Comparison of ENCODE assay signal across 1 cellular context in the genomic region with DNA sequence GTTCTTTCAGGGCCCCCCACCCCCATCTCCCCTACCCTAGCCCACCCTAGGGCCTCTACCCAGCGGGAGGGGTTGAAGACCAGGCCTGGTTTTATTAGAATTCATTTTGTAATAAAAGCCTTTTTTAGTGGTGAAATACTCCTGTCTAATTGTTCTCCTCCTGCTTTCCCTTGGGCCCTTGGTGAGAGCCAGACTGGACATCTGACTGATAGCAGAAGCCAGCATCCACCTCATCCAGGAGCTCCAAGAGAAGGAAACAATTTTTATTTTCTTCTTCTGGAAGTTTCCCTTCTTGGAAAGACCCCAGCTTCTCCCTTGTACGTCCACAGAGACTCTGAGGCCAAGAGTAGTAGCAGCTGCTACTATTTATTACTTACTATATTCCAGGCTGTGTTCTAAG.
TF ChIP-seq lines count a peak whose summit lies in the region.

No MANE protein-coding gene starts in this region.

TF ChIP-seq in HepG2, 621 proteins besides CTCF, POLR2A, EP300 and RAD21:
- TF ChIP-seq, protein P1, sequence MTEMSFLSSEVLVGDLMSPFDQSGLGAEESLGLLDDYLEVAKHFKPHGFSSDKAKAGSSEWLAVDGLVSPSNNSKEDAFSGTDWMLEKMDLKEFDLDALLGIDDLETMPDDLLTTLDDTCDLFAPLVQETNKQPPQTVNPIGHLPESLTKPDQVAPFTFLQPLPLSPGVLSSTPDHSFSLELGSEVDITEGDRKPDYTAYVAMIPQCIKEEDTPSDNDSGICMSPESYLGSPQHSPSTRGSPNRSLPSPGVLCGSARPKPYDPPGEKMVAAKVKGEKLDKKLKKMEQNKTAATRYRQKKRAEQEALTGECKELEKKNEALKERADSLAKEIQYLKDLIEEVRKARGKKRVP (CRISPR knock-in tag; IDR thresholded peaks at IDR 0.05), result no peak
- TF ChIP-seq ZSCAN9 (CRISPR knock-in tag; IDR thresholded peaks at IDR 0.05; ENCODE audit: borderline replicate concordance), result no peak
- TF ChIP-seq PCBP2 (optimal IDR thresholded peaks at IDR 0.05; ENCODE audit: low read depth, low read length, poor library complexity, severe bottlenecking), result no peak
- no peak for TF ChIP-seq U2AF1 (optimal IDR thresholded peaks at IDR 0.05; ENCODE audit: low read depth, low read length)
- TF ChIP-seq, protein P2, sequence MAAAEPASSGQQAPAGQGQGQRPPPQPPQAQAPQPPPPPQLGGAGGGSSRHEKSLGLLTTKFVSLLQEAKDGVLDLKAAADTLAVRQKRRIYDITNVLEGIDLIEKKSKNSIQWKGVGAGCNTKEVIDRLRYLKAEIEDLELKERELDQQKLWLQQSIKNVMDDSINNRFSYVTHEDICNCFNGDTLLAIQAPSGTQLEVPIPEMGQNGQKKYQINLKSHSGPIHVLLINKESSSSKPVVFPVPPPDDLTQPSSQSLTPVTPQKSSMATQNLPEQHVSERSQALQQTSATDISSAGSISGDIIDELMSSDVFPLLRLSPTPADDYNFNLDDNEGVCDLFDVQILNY (CRISPR knock-in tag; conservative IDR thresholded peaks at IDR 0.05), result no peak
- TF ChIP-seq ZFP36 (IDR thresholded peaks at IDR 0.05; ENCODE audit: borderline replicate concordance, low read depth, low read length, partially characterized antibody), result no peak
- no peak for TF ChIP-seq MEF2D (CRISPR knock-in tag; IDR thresholded peaks at IDR 0.05)
- TF ChIP-seq, protein P3, sequence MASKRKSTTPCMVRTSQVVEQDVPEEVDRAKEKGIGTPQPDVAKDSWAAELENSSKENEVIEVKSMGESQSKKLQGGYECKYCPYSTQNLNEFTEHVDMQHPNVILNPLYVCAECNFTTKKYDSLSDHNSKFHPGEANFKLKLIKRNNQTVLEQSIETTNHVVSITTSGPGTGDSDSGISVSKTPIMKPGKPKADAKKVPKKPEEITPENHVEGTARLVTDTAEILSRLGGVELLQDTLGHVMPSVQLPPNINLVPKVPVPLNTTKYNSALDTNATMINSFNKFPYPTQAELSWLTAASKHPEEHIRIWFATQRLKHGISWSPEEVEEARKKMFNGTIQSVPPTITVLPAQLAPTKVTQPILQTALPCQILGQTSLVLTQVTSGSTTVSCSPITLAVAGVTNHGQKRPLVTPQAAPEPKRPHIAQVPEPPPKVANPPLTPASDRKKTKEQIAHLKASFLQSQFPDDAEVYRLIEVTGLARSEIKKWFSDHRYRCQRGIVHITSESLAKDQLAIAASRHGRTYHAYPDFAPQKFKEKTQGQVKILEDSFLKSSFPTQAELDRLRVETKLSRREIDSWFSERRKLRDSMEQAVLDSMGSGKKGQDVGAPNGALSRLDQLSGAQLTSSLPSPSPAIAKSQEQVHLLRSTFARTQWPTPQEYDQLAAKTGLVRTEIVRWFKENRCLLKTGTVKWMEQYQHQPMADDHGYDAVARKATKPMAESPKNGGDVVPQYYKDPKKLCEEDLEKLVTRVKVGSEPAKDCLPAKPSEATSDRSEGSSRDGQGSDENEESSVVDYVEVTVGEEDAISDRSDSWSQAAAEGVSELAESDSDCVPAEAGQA (IDR thresholded peaks at IDR 0.05; ENCODE audit: low read depth), result no peak
- TF ChIP-seq, protein P3 (CRISPR knock-in tag; IDR thresholded peaks at IDR 0.05; ENCODE audit: borderline replicate concordance), result no peak
- no peak for TF ChIP-seq SP5 (CRISPR knock-in tag; IDR thresholded peaks at IDR 0.05; ENCODE audit: borderline replicate concordance, low read depth)
- TF ChIP-seq, protein P4, sequence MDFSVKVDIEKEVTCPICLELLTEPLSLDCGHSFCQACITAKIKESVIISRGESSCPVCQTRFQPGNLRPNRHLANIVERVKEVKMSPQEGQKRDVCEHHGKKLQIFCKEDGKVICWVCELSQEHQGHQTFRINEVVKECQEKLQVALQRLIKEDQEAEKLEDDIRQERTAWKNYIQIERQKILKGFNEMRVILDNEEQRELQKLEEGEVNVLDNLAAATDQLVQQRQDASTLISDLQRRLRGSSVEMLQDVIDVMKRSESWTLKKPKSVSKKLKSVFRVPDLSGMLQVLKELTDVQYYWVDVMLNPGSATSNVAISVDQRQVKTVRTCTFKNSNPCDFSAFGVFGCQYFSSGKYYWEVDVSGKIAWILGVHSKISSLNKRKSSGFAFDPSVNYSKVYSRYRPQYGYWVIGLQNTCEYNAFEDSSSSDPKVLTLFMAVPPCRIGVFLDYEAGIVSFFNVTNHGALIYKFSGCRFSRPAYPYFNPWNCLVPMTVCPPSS (IDR thresholded peaks at IDR 0.05), result no peak
- TF ChIP-seq ZNF788 (CRISPR knock-in tag; IDR thresholded peaks at IDR 0.05; ENCODE audit: borderline replicate concordance), result no peak
- TF ChIP-seq, protein P5, sequence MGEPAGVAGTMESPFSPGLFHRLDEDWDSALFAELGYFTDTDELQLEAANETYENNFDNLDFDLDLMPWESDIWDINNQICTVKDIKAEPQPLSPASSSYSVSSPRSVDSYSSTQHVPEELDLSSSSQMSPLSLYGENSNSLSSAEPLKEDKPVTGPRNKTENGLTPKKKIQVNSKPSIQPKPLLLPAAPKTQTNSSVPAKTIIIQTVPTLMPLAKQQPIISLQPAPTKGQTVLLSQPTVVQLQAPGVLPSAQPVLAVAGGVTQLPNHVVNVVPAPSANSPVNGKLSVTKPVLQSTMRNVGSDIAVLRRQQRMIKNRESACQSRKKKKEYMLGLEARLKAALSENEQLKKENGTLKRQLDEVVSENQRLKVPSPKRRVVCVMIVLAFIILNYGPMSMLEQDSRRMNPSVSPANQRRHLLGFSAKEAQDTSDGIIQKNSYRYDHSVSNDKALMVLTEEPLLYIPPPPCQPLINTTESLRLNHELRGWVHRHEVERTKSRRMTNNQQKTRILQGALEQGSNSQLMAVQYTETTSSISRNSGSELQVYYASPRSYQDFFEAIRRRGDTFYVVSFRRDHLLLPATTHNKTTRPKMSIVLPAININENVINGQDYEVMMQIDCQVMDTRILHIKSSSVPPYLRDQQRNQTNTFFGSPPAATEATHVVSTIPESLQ (CRISPR knock-in tag; conservative IDR thresholded peaks at IDR 0.05), result no peak
